8 cellular contexts compared by ENCODE assay signal in genomic region chr20:31717478-31717946, GRCh38. TPM values are rescaled to one million over a fixed set of nuclear protein-coding genes. Genes with fewer than 3 reads are reported as not detected.
DNase-seq lines count a peak whose midpoint lies in the region; ATAC-seq and TF ChIP-seq lines count a peak whose summit lies in the region.

No MANE protein-coding gene starts in this region.

- no peak for TF ChIP-seq CTCF in PC-3 (conservative IDR thresholded peaks at IDR 0.05; ENCODE audit: low read depth, low read length)
- no peak for TF ChIP-seq CTCF in esophagus squamous epithelium (IDR thresholded peaks at IDR 0.05)

- H3K27ac ChIP-seq in PC-3 (ENCODE audit: low read length) (peak overlapping the region; percentile 68), esophagus squamous epithelium (peak overlapping the region; percentile 57 to 98 (median 86))

- H3F3A ChIP-seq in PC-3 (ENCODE audit: low read length, unreplicated experiment) = peaks cover 28% of the 10 kb centered on the region

- no TSS peak for BruUV-seq in PC-3 (replicated peaks; lab: Mats Ljungman, UMichigan)

- H3K9me3 ChIP-seq in PC-3 (ENCODE audit: low read length) = no peaks in the 10 kb centered on the region
- no peaks in the 10 kb centered on the region for H3K9me3 ChIP-seq in esophagus squamous epithelium

- H3K4me3 ChIP-seq in PC-3 (ENCODE audit: low read length) = peak overlapping the region; percentile 95
- H3K4me3 ChIP-seq in esophagus squamous epithelium = peak overlapping the region in 3 of 4 donors; percentile 9 to 68 (median 49)

- WGBS in esophagus squamous epithelium, 2 donors = 35 to 74% methylated on average over 2 to 3 of the region's 3 CpGs

- DNase-seq in CD1c-positive myeloid dendritic cell (ENCODE audit: extremely low spot score) (peak; percentile 58), PC-3 (no peak), esophagus squamous epithelium (lab: John Stamatoyannopoulos, UW) (no peak), superior temporal gyrus (ENCODE audit: extremely low spot score) (peak; percentile 31), SKM-1 treated with dmso at 0.1 percent for 144 hours (lab: John Stamatoyannopoulos, UW; ENCODE audit: unreplicated experiment) (no peak), NCI-H2029 (lab: John Stamatoyannopoulos, UW) (no peak), putamen (ENCODE audit: low spot score) (no peak)

- H3K4me1 ChIP-seq in PC-3 (ENCODE audit: insufficient read depth, low read length) (peaks cover 77% of the 10 kb centered on the region), esophagus squamous epithelium (peaks cover 81 to 100% (median 81%) of the 10 kb centered on the region in 3 donors)

- H3K79me2 ChIP-seq in PC-3 (ENCODE audit: low read length) = peaks cover 100% of the 10 kb centered on the region

- H4K20me1 ChIP-seq in PC-3 (ENCODE audit: low read length) = 0 out of 2 replicates have a peak, but pooled peaks cover 4% of the 10 kb centered on the region

- H2AFZ ChIP-seq in PC-3 (ENCODE audit: low read length) = no peak overlapping the region

- H3K9me2 ChIP-seq in PC-3 (replicated peaks; ENCODE audit: low read length) = no peaks in the 10 kb centered on the region

- peak overlapping the region; percentile 12; the same call in 1 of the 2 replicates for H3K9ac ChIP-seq in PC-3 (ENCODE audit: low read length)

- no peak for TF ChIP-seq POLR2A in esophagus squamous epithelium (IDR thresholded peaks at IDR 0.05)

- ATAC-seq in GM19467 (IDR thresholded peaks at IDR 0.05; ENCODE audit: unreplicated experiment) (peak; percentile 32), PC-3 (no peak)

- H3K27me3 ChIP-seq in PC-3 (ENCODE audit: low read length) (no peaks in the 10 kb centered on the region), esophagus squamous epithelium (no peaks in the 10 kb centered on the region)

- H3K36me3 ChIP-seq in PC-3 (ENCODE audit: low read depth, low read length) (peaks cover 70% of the 10 kb centered on the region), esophagus squamous epithelium (peaks cover 0 to 38% (median 4%) of the 10 kb centered on the region in 3 donors)

- peak overlapping the region; percentile 98 for H3K4me2 ChIP-seq in PC-3 (ENCODE audit: low read length)

- POLR2A ChIA-PET in PC-3 (lab: Charles Lee; ENCODE audit: unreplicated experiment) = no interaction called here

- CTCF ChIA-PET in PC-3 (lab: Charles Lee) = interaction anchor here (0.5 kb wide), 1 partner anchor 30 kb away, joined by 9 read pairs; no protein-coding TSS in a partner anchor

- intact Hi-C loops in PC-3 (cut with micrococcal nuclease) (no loop called here), esophagus squamous epithelium (cut with DNase I) (no loop called here)

RNA-seq across cellular contexts. Expression of gene BCL2L1, which starts 5.2 kb away (rescaled TPM):
- total RNA-seq in PC-3 (2014; rRNA removed) (260 and 277 TPM in 2 replicates), esophagus squamous epithelium (100 to 1,000 TPM in 1 of 4 donors, 10 to 100 TPM in 3; 65.4 to 105 (median 90.1) TPM)

RNA-seq across cellular contexts. Expression of gene TPX2, which starts 21.6 kb away (rescaled TPM):
- total RNA-seq in PC-3 (2014; rRNA removed) = 128 and 151 TPM in 2 replicates
- total RNA-seq in esophagus squamous epithelium = 10 to 100 TPM; 11.4 to 47.1 (median 18.2) TPM

Comparison
In these comparisons a context has a peak if more than half of its experiments do, and no peak if none do; other contexts are left out.
1. DNase-seq: peak in CD1c-positive myeloid dendritic cell (single experiment) and superior temporal gyrus (single experiment); none in PC-3 (single experiment), esophagus squamous epithelium (single experiment), SKM-1 treated with dmso at 0.1 percent for 144 hours (single experiment), NCI-H2029 (single experiment) and putamen (single experiment).